Comparison of ENCODE assay signal across 2 cellular contexts in the genomic region with DNA sequence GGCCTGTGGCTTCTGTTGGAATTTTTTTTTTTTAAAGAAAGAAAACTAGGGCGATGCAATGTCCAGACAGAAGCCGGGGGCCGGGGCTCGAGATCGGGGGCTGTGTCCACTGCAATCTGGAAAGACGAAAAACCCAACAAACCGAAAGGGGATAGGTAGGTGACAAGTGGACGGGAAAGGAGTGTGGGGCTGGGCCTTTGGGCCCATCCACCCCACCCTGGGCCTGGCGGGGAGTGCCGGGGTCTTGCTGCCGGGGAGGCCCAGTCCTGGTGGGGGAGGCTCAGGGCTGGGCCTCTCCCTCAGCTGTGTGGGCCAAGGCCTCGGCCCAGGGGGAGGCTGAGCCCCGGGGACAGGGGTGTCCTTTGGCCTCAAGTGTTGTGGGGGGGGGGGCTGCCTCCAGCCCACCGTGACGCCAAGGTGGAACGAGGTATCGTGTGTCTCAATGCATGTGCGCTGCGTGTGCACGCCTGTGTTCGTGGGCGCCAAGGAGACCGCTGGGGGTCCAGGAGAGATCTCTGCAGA.
TF ChIP-seq lines count a peak whose summit lies in the region.

No MANE protein-coding gene starts in this region.

TF ChIP-seq in SK-N-SH, 30 proteins besides CTCF, POLR2A, EP300 and RAD21 (continued from another document):
- TF ChIP-seq, protein P1, sequence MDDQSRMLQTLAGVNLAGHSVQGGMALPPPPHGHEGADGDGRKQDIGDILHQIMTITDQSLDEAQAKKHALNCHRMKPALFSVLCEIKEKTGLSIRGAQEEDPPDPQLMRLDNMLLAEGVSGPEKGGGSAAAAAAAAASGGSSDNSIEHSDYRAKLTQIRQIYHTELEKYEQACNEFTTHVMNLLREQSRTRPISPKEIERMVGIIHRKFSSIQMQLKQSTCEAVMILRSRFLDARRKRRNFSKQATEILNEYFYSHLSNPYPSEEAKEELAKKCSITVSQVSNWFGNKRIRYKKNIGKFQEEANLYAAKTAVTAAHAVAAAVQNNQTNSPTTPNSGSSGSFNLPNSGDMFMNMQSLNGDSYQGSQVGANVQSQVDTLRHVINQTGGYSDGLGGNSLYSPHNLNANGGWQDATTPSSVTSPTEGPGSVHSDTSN (IDR thresholded peaks at IDR 0.05) = no peak
- TF ChIP-seq NRF1 (IDR thresholded peaks at IDR 0.05; ENCODE audit: low read depth, low read length) (no peak), YY1 (IDR thresholded peaks at IDR 0.05; ENCODE audit: low read depth) (no peak), GABPA (IDR thresholded peaks at IDR 0.05; ENCODE audit: low read depth) (no peak), SIN3A (IDR thresholded peaks at IDR 0.05; ENCODE audit: borderline replicate concordance, low read depth, low read length) (no peak), TCF12 (IDR thresholded peaks at IDR 0.05) (no peak), SMC3 (IDR thresholded peaks at IDR 0.05; ENCODE audit: low read depth, low read length) (no peak), FOXJ3 (CRISPR knock-in tag; IDR thresholded peaks at IDR 0.05) (no peak), MXI1 (IDR thresholded peaks at IDR 0.05; ENCODE audit: low read depth, low read length) (no peak), TAF1 (IDR thresholded peaks at IDR 0.05; ENCODE audit: borderline replicate concordance, low read depth, low read length) (no peak), POLR2AphosphoS5 (IDR thresholded peaks at IDR 0.05; ENCODE audit: low read depth, low read length) (no peak), USF2 (IDR thresholded peaks at IDR 0.05; ENCODE audit: borderline replicate concordance, low read depth, low read length) (no peak), GATA2 (CRISPR knock-in tag; IDR thresholded peaks at IDR 0.05) (no peak), EZH2phosphoT487 (IDR thresholded peaks at IDR 0.05; ENCODE audit: borderline replicate concordance, low read depth) (no peak)
- TF ChIP-seq, protein P2, sequence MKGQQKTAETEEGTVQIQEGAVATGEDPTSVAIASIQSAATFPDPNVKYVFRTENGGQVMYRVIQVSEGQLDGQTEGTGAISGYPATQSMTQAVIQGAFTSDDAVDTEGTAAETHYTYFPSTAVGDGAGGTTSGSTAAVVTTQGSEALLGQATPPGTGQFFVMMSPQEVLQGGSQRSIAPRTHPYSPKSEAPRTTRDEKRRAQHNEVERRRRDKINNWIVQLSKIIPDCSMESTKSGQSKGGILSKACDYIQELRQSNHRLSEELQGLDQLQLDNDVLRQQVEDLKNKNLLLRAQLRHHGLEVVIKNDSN (IDR thresholded peaks at IDR 0.05; ENCODE audit: borderline replicate concordance, low read depth) = no peak
- TF ChIP-seq, protein P3, sequence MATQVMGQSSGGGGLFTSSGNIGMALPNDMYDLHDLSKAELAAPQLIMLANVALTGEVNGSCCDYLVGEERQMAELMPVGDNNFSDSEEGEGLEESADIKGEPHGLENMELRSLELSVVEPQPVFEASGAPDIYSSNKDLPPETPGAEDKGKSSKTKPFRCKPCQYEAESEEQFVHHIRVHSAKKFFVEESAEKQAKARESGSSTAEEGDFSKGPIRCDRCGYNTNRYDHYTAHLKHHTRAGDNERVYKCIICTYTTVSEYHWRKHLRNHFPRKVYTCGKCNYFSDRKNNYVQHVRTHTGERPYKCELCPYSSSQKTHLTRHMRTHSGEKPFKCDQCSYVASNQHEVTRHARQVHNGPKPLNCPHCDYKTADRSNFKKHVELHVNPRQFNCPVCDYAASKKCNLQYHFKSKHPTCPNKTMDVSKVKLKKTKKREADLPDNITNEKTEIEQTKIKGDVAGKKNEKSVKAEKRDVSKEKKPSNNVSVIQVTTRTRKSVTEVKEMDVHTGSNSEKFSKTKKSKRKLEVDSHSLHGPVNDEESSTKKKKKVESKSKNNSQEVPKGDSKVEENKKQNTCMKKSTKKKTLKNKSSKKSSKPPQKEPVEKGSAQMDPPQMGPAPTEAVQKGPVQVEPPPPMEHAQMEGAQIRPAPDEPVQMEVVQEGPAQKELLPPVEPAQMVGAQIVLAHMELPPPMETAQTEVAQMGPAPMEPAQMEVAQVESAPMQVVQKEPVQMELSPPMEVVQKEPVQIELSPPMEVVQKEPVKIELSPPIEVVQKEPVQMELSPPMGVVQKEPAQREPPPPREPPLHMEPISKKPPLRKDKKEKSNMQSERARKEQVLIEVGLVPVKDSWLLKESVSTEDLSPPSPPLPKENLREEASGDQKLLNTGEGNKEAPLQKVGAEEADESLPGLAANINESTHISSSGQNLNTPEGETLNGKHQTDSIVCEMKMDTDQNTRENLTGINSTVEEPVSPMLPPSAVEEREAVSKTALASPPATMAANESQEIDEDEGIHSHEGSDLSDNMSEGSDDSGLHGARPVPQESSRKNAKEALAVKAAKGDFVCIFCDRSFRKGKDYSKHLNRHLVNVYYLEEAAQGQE (IDR thresholded peaks at IDR 0.05; ENCODE audit: low read depth, low read length) = no peak
TF ChIP-seq in SK-N-SH: peak in this region for 0.

TF ChIP-seq in SK-N-SH treated with all-trans-retinoic acid at 6 μM for 48 hours, 23 proteins besides CTCF, POLR2A, EP300 and RAD21:
- TF ChIP-seq, protein P4, sequence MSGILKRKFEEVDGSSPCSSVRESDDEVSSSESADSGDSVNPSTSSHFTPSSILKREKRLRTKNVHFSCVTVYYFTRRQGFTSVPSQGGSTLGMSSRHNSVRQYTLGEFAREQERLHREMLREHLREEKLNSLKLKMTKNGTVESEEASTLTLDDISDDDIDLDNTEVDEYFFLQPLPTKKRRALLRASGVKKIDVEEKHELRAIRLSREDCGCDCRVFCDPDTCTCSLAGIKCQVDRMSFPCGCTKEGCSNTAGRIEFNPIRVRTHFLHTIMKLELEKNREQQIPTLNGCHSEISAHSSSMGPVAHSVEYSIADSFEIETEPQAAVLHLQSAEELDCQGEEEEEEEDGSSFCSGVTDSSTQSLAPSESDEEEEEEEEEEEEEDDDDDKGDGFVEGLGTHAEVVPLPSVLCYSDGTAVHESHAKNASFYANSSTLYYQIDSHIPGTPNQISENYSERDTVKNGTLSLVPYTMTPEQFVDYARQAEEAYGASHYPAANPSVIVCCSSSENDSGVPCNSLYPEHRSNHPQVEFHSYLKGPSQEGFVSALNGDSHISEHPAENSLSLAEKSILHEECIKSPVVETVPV (CRISPR knock-in tag; IDR thresholded peaks at IDR 0.05) = no peak
- TF ChIP-seq BACH2 (CRISPR knock-in tag; IDR thresholded peaks at IDR 0.05; ENCODE audit: borderline replicate concordance) (no peak), ZNF565 (CRISPR knock-in tag; conservative IDR thresholded peaks at IDR 0.05; ENCODE audit: low read depth) (no peak), ARNTL (CRISPR knock-in tag; IDR thresholded peaks at IDR 0.05; ENCODE audit: borderline replicate concordance, low read depth) (no peak), OSR1 (CRISPR knock-in tag; IDR thresholded peaks at IDR 0.05) (no peak), ISL1 (CRISPR knock-in tag; IDR thresholded peaks at IDR 0.05) (no peak), ZFP30 (CRISPR knock-in tag; IDR thresholded peaks at IDR 0.05) (no peak), CSDC2 (CRISPR knock-in tag; IDR thresholded peaks at IDR 0.05) (no peak), ESRRG (CRISPR knock-in tag; IDR thresholded peaks at IDR 0.05) (no peak)
- TF ChIP-seq, protein P5, sequence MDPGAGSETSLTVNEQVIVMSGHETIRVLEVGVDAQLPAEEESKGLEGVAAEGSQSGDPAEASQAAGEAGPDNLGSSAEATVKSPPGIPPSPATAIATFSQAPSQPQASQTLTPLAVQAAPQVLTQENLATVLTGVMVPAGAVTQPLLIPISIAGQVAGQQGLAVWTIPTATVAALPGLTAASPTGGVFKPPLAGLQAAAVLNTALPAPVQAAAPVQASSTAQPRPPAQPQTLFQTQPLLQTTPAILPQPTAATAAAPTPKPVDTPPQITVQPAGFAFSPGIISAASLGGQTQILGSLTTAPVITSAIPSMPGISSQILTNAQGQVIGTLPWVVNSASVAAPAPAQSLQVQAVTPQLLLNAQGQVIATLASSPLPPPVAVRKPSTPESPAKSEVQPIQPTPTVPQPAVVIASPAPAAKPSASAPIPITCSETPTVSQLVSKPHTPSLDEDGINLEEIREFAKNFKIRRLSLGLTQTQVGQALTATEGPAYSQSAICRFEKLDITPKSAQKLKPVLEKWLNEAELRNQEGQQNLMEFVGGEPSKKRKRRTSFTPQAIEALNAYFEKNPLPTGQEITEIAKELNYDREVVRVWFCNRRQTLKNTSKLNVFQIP (CRISPR knock-in tag; IDR thresholded peaks at IDR 0.05; ENCODE audit: borderline replicate concordance, low read depth) = no peak
- TF ChIP-seq, protein P6, sequence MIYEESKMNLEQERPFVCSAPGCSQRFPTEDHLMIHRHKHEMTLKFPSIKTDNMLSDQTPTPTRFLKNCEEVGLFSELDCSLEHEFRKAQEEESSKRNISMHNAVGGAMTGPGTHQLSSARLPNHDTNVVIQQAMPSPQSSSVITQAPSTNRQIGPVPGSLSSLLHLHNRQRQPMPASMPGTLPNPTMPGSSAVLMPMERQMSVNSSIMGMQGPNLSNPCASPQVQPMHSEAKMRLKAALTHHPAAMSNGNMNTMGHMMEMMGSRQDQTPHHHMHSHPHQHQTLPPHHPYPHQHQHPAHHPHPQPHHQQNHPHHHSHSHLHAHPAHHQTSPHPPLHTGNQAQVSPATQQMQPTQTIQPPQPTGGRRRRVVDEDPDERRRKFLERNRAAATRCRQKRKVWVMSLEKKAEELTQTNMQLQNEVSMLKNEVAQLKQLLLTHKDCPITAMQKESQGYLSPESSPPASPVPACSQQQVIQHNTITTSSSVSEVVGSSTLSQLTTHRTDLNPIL (CRISPR knock-in tag; IDR thresholded peaks at IDR 0.05; ENCODE audit: low read depth) = no peak
